In genomic region chr2:168526641-168527040, GRCh38 we compare ENCODE assay signal across 12 cellular contexts.
DNase-seq lines count a peak whose midpoint lies in the region; ATAC-seq and TF ChIP-seq lines count a peak whose summit lies in the region.
"Had no signal": no experiment of that assay in that cellular context is flagged by ENCODE, and none has a peak within 500 bp of the region (broad histone marks: within the 10 kb centered on the region; RNA-seq: fewer than 3 reads in every experiment).

No MANE protein-coding gene starts in this region.

- H3K27me3 ChIP-seq in RWPE2 (ENCODE audit: insufficient read depth, poor library complexity, severe bottlenecking) (no peaks in the 10 kb centered on the region), right cardiac atrium (ENCODE audit: control insufficient read depth, insufficient read depth) (no peaks in the 10 kb centered on the region), tibial artery (no peaks in the 10 kb centered on the region)

- H3K27ac ChIP-seq in RWPE2 (ENCODE audit: poor library complexity, severe bottlenecking) (peak overlapping the region; percentile 69), right cardiac atrium (ENCODE audit: low read length) (peak overlapping the region; percentile 93), tibial artery (peak overlapping the region; percentile 42 to 49)

- DNase-seq in RWPE2 (ENCODE audit: low spot score) (no peak), epithelial cell of esophagus (ENCODE audit: low read depth) (peak; percentile 66), right cardiac atrium (peak in 1 of 3 donors; percentile 44), tibial artery (peak; percentile 63 to 67), NCI-H524 treated with DMSO at 0.1 percent for 48 hours (lab: John Stamatoyannopoulos, UW) (no peak), GM10266 (ENCODE audit: extremely low spot score) (no peak)
- DNase-seq: activated T-cell treated with anti-CD3 and anti-CD28 coated beads, Interleukin-2, amount 50 U/mL, for 24 hours; CD8-positive, alpha-beta T cell; H7 had no signal

- intact Hi-C loops in right cardiac atrium (cut with DNase I) (loop anchor here in 1 of 4 donors (10.0 kb wide), 1 partner anchor 62 kb away; no protein-coding TSS in a partner anchor), tibial artery (cut with DNase I; ENCODE audit: low total_unique reads) (no loop called here)

- WGBS in right cardiac atrium = 31% methylated on average over 3 of the region's 3 CpGs

- no peak overlapping the region for H3K4me3 ChIP-seq in RWPE2 (ENCODE audit: severe bottlenecking)
- no peak overlapping the region for H3K4me3 ChIP-seq in epithelial cell of esophagus (ENCODE audit: low read length)
- no peak overlapping the region for H3K4me3 ChIP-seq in right cardiac atrium (ENCODE audit: low read length)
- H3K4me3 ChIP-seq in tibial artery = no peak overlapping the region
- H3K4me3 ChIP-seq: lung, skin epidermis had no signal

- H3K36me3 ChIP-seq in RWPE2 (ENCODE audit: low read depth) = no peaks in the 10 kb centered on the region
- H3K36me3 ChIP-seq in tibial artery = no peaks in the 10 kb centered on the region

- 0 out of 3 replicates have a peak, but pooled peaks have one; percentile 10 for ATAC-seq in RWPE2 (ENCODE audit: low read depth)
- peak; percentile 89 to 91 for ATAC-seq in right cardiac atrium
- ATAC-seq in GM21367 (IDR thresholded peaks at IDR 0.05; ENCODE audit: unreplicated experiment) = no peak
- ATAC-seq: CD8-positive, alpha-beta T cell had no signal

- H3K9me3 ChIP-seq in RWPE2 (ENCODE audit: severe bottlenecking) (peaks cover 2% of the 10 kb centered on the region), right cardiac atrium (ENCODE audit: control insufficient read depth, low read length) (no peaks in the 10 kb centered on the region), tibial artery (no peaks in the 10 kb centered on the region)

- TF ChIP-seq CTCF in RWPE2 (IDR thresholded peaks at IDR 0.05; ENCODE audit: poor library complexity, severe bottlenecking) (no peak), epithelial cell of esophagus (IDR thresholded peaks at IDR 0.05; ENCODE audit: insufficient read depth, low read depth, low read length, missing control alignments) (no peak), tibial artery (IDR thresholded peaks at IDR 0.05) (no peak), GM10266 (IDR thresholded peaks at IDR 0.05; ENCODE audit: control insufficient read depth, insufficient read depth, low read depth, missing control alignments) (no peak)

- H3K4me1 ChIP-seq in RWPE2 (ENCODE audit: insufficient read depth, poor library complexity, severe bottlenecking) (peaks cover 66% of the 10 kb centered on the region), right cardiac atrium (ENCODE audit: control insufficient read depth, insufficient read depth, low read length) (peaks cover 6% of the 10 kb centered on the region), tibial artery (peaks cover 0 to 94% (median 39%) of the 10 kb centered on the region in 4 donors)

Comparison
In these comparisons a context has a peak if more than half of its experiments do, and no peak if none do; other contexts are left out.
1. DNase-seq: peak in epithelial cell of esophagus (single experiment) and tibial artery (2 of 2); none in RWPE2 (single experiment), NCI-H524 treated with DMSO at 0.1 percent for 48 hours (single experiment) and GM10266 (single experiment).
2. Peak in every context shown above with its lines, with median percentiles within 50 percentile points of each other: H3K27ac ChIP-seq.